Comparison of ENCODE assay signal across 23 cellular contexts in genomic region chr5:30736642-30737041, GRCh38.
"Had no signal": no experiment of that assay in that cellular context is flagged by ENCODE, and none has a peak within 500 bp of the region (broad histone marks: within the 10 kb centered on the region; RNA-seq: fewer than 3 reads in every experiment).

No MANE protein-coding gene starts in this region.

- H3K27ac ChIP-seq: adrenal gland, body of pancreas, hepatocyte, thyroid gland, VCaP had no signal

- H3K4me1 Mint-ChIP-seq: activated CD4-positive, alpha-beta T cell treated with anti-CD3 and anti-CD28 coated beads, Interleukin-2, amount 10 ng/mL, durations not matched to agents 7 days and 5 days; activated CD8-positive, alpha-beta memory T cell treated with anti-CD3 and anti-CD28 coated beads, Interleukin-2, amount 10 ng/mL, durations not matched to agents 7 days and 5 days; activated naive CD4-positive, alpha-beta T cell treated with anti-CD3 and anti-CD28 coated beads, Interleukin-2, amount 50 U/mL, for 24 hours; immature natural killer cell had no signal

- H3K27me3 ChIP-seq: adrenal gland, body of pancreas, hepatocyte, thyroid gland had no signal

- H3K36me3 ChIP-seq: adrenal gland, thyroid gland had no signal

- H3K9me3 ChIP-seq: adrenal gland, body of pancreas, thyroid gland had no signal

- H3K4me1 ChIP-seq: adrenal gland, body of pancreas, thyroid gland had no signal

- H3K9me3 Mint-ChIP-seq: activated CD4-positive, alpha-beta T cell treated with anti-CD3 and anti-CD28 coated beads, Interleukin-2, amount 10 ng/mL, durations not matched to agents 7 days and 5 days; activated CD8-positive, alpha-beta T cell treated with anti-CD3 and anti-CD28 coated beads for 36 hours had no signal

- ATAC-seq: activated CD8-positive, alpha-beta memory T cell treated with anti-CD3 and anti-CD28 coated beads, Interleukin-2, amount 10 ng/mL, durations not matched to agents 7 days and 5 days; activated CD8-positive, alpha-beta T cell treated with anti-CD3 and anti-CD28 coated beads for 36 hours; body of pancreas; SK-N-SH treated with all-trans-retinoic acid at 6 μM for 48 hours had no signal

- H3K4me3 Mint-ChIP-seq: activated CD4-positive, alpha-beta T cell treated with anti-CD3 and anti-CD28 coated beads, Interleukin-2, amount 10 ng/mL, durations not matched to agents 7 days and 5 days; activated CD8-positive, alpha-beta memory T cell treated with anti-CD3 and anti-CD28 coated beads, Interleukin-2, amount 10 ng/mL, durations not matched to agents 7 days and 5 days; activated CD8-positive, alpha-beta T cell treated with anti-CD3 and anti-CD28 coated beads for 36 hours; activated naive CD4-positive, alpha-beta T cell treated with anti-CD3 and anti-CD28 coated beads, Interleukin-2, amount 50 U/mL, for 24 hours; activated T-helper 1 cell treated with anti-CD3 and anti-CD28 coated beads, Interleukin-12 subunit alpha, Interleukin-12 subunit beta, Interleukin-2, Interleukin-4 antibody, amounts not matched to agents 30 ng/mL and 10 ng/mL and 1 ng/mL, durations not matched to agents 14 hours and 24 hours and 36 hours; immature natural killer cell had no signal

- DNase-seq: activated CD4-positive, alpha-beta T cell treated with anti-CD3 and anti-CD28 coated beads, Interleukin-2, amount 10 ng/mL, durations not matched to agents 7 days and 5 days; activated CD4-positive, CD25-positive, alpha-beta regulatory T cell treated with anti-CD3 and anti-CD28 coated beads, Interleukin-2, amount 50 U/mL, for 72 hours; activated CD8-positive, alpha-beta memory T cell treated with anti-CD3 and anti-CD28 coated beads, Interleukin-2, amount 10 ng/mL, durations not matched to agents 7 days and 5 days; activated CD8-positive, alpha-beta T cell treated with anti-CD3 and anti-CD28 coated beads for 36 hours; activated gamma-delta T cell treated with Interleukin-2 at 50 U/mL for 16 hours; adrenal gland; body of pancreas; dermis blood vessel endothelial cell; effector CD8-positive, alpha-beta T cell; foreskin melanocyte; immature natural killer cell; mesenchymal stem cell; nucleus accumbens; posterior cingulate gyrus; retina; stimulated activated CD4-positive, alpha-beta T cell treated with anti-CD3 and anti-CD28 coated beads, Interleukin-4, amount 100 ng/mL, for 1 hour; stimulated activated naive CD4-positive, alpha-beta T cell treated with Interleukin-2 at 50 U/mL for 16 hours; thyroid gland had no signal

- H3K27ac Mint-ChIP-seq: activated CD4-positive, alpha-beta T cell treated with anti-CD3 and anti-CD28 coated beads, Interleukin-2, amount 10 ng/mL, durations not matched to agents 7 days and 5 days; activated CD8-positive, alpha-beta memory T cell treated with anti-CD3 and anti-CD28 coated beads, Interleukin-2, amount 10 ng/mL, durations not matched to agents 7 days and 5 days; activated CD8-positive, alpha-beta T cell treated with anti-CD3 and anti-CD28 coated beads for 36 hours; activated naive CD4-positive, alpha-beta T cell treated with anti-CD3 and anti-CD28 coated beads, Interleukin-2, amount 50 U/mL, for 24 hours; activated T-helper 1 cell treated with anti-CD3 and anti-CD28 coated beads, Interleukin-12 subunit alpha, Interleukin-12 subunit beta, Interleukin-2, Interleukin-4 antibody, amounts not matched to agents 30 ng/mL and 10 ng/mL and 1 ng/mL, durations not matched to agents 14 hours and 24 hours and 36 hours; immature natural killer cell had no signal

- H3K36me3 Mint-ChIP-seq: activated CD8-positive, alpha-beta memory T cell treated with anti-CD3 and anti-CD28 coated beads, Interleukin-2, amount 10 ng/mL, durations not matched to agents 7 days and 5 days; activated naive CD4-positive, alpha-beta T cell treated with anti-CD3 and anti-CD28 coated beads, Interleukin-2, amount 50 U/mL, for 24 hours; immature natural killer cell had no signal

- H3K27me3 Mint-ChIP-seq: activated CD4-positive, alpha-beta T cell treated with anti-CD3 and anti-CD28 coated beads, Interleukin-2, amount 10 ng/mL, durations not matched to agents 7 days and 5 days; activated CD8-positive, alpha-beta memory T cell treated with anti-CD3 and anti-CD28 coated beads, Interleukin-2, amount 10 ng/mL, durations not matched to agents 7 days and 5 days; activated CD8-positive, alpha-beta T cell treated with anti-CD3 and anti-CD28 coated beads for 36 hours; activated naive CD4-positive, alpha-beta T cell treated with anti-CD3 and anti-CD28 coated beads, Interleukin-2, amount 50 U/mL, for 24 hours had no signal

- H3K4me3 ChIP-seq: adrenal gland, body of pancreas, hepatocyte, thyroid gland had no signal
